ENCODE assay signal across 23 cellular contexts in genomic region chr2:176556383-176556782, GRCh38.
A peak's percentile ranks its signal among the peaks of the same experiment; 100 is the strongest.
DNase-seq lines count a peak whose midpoint lies in the region; ATAC-seq, FAIRE-seq and TF ChIP-seq lines count a peak whose summit lies in the region.
"Had no signal": no experiment of that assay in that cellular context is flagged by ENCODE, and none has a peak within 500 bp of the region (broad histone marks: within the 10 kb centered on the region; RNA-seq: fewer than 3 reads in every experiment).

No MANE protein-coding gene starts in this region.

- H3K4me3 ChIP-seq in LNCaP clone FGC (ENCODE audit: low read depth, low read length) (no peak overlapping the region), PC-3 (ENCODE audit: low read length) (no peak overlapping the region), small intestine (ENCODE audit: low read depth in 1 of 2, low read length in 2 of 2) (no peak overlapping the region)
- H3K4me3 ChIP-seq: BLaER1 had no signal

- peak; percentile 91 for DNase-seq in LNCaP clone FGC (ENCODE audit: low read depth)
- DNase-seq in PC-3, result no peak
- no peak for DNase-seq in left colon
- peak; percentile 12 for DNase-seq in small intestine
- DNase-seq in caudate nucleus (lab: John Stamatoyannopoulos, UW), result no peak
- DNase-seq in left ventricle myocardium superior, result no peak
- DNase-seq: 8988T; ACHN; BE2C; C1 segment of cervical spinal cord; CD4-positive, alpha-beta memory T cell; CD4-positive, CD25-positive, alpha-beta regulatory T cell; CD8-positive, alpha-beta memory T cell; COR-L47; DMS 273 treated with DMSO at 0.1 percent for 48 hours; DMS79 treated with DMSO at 0.1 percent for 48 hours; GF-D8 had no signal

- no peaks in the 10 kb centered on the region for H3K27me3 ChIP-seq in PC-3 (ENCODE audit: low read length)
- H3K27me3 ChIP-seq in small intestine (ENCODE audit: control insufficient read depth in 2 of 2, insufficient read depth in 2 of 2, low read length in 2 of 2), result peaks cover 3% of the 10 kb centered on the region in 2 donors
- H3K27me3 ChIP-seq: BE2C, BLaER1 had no signal

- no peaks in the 10 kb centered on the region for H4K20me1 ChIP-seq in PC-3 (ENCODE audit: low read length)
- H4K20me1 ChIP-seq: BLaER1 had no signal

- FAIRE-seq in small intestine (lab: Jason Lieb, UNC), result no peak
- FAIRE-seq: A204.1, G401.6, GM12891, GM19239 had no signal

- H3K27ac ChIP-seq in PC-3 (ENCODE audit: low read length), result no peak overlapping the region
- H3K27ac ChIP-seq in small intestine (ENCODE audit: low read depth in 1 of 2, low read length in 1 of 2), result no peak overlapping the region
- H3K27ac ChIP-seq in caudate nucleus (ENCODE audit: low read depth, low read length), result no peak overlapping the region
- H3K27ac ChIP-seq: BLaER1 had no signal

- H3K4me1 ChIP-seq in PC-3 (ENCODE audit: insufficient read depth, low read length), result peaks cover 32% of the 10 kb centered on the region
- peaks cover 0 to 3% of the 10 kb centered on the region in 2 donors for H3K4me1 ChIP-seq in small intestine (ENCODE audit: control insufficient read depth in 2 of 2, insufficient read depth in 1 of 2, low read depth in 1 of 2, low read length in 1 of 2)
- H3K4me1 ChIP-seq: BE2C, BLaER1 had no signal

- peak overlapping the region; percentile 73 for H3K4me2 ChIP-seq in PC-3 (ENCODE audit: low read length)
- H3K4me2 ChIP-seq: BLaER1 had no signal

- H3K79me2 ChIP-seq in PC-3 (ENCODE audit: low read length), result no peaks in the 10 kb centered on the region

- TF ChIP-seq CTCF in LNCaP clone FGC (IDR thresholded peaks at IDR 0.05; ENCODE audit: control insufficient read depth, extremely low read depth, insufficient read depth), result no peak
- no peak for TF ChIP-seq CTCF in PC-3 (conservative IDR thresholded peaks at IDR 0.05; ENCODE audit: low read depth, low read length)

- peaks cover 8% of the 10 kb centered on the region for H3F3A ChIP-seq in PC-3 (ENCODE audit: low read length, unreplicated experiment)

- intact Hi-C loops in PC-3 (cut with micrococcal nuclease), result loop anchor here (10.0 kb wide), 1 partner anchor 262 kb away; no protein-coding TSS in a partner anchor
- intact Hi-C loops in left colon (cut with DNase I, micrococcal nuclease), result loop anchor here (10.0 kb wide), 2 partner anchors 102 to 412 kb away; no protein-coding TSS in a partner anchor
- intact Hi-C loops in left ventricle myocardium superior (cut with micrococcal nuclease), result loop anchor here (10.0 kb wide), 1 partner anchor 102 kb away; no protein-coding TSS in a partner anchor

- POLR2A ChIA-PET in PC-3 (lab: Charles Lee; ENCODE audit: unreplicated experiment), result no interaction called here

- H2AFZ ChIP-seq in PC-3 (ENCODE audit: low read length), result peak overlapping the region; percentile 52; the same call in 1 of the 2 replicates

- no peak overlapping the region for H3K9ac ChIP-seq in PC-3 (ENCODE audit: low read length)
- H3K9ac ChIP-seq: BLaER1 had no signal

- WGBS in small intestine, 3 donors, result 8 to 42% (median 23%) methylated on average over 2 of the region's 2 CpGs

- H3K9me3 ChIP-seq in PC-3 (ENCODE audit: low read length) (no peaks in the 10 kb centered on the region), small intestine (ENCODE audit: control insufficient read depth, low read depth) (no peaks in the 10 kb centered on the region)
- H3K9me3 ChIP-seq: BE2C, BLaER1 had no signal

- no peaks in the 10 kb centered on the region for H3K9me2 ChIP-seq in PC-3 (replicated peaks; ENCODE audit: low read length)

- BruUV-seq in PC-3 (replicated peaks; lab: Mats Ljungman, UMichigan), result no TSS peak

- H3K36me3 ChIP-seq in PC-3 (ENCODE audit: low read depth, low read length) (no peaks in the 10 kb centered on the region), small intestine (ENCODE audit: control insufficient read depth in 2 of 2, insufficient read depth in 2 of 2, low read length in 2 of 2) (no peaks in the 10 kb centered on the region)
- H3K36me3 ChIP-seq: BE2C, BLaER1 had no signal

- CTCF ChIA-PET in PC-3 (lab: Charles Lee), result interaction anchor here (0.6 kb wide), 2 partner anchors 57 to 94 kb away, joined by 3 read pairs; no protein-coding TSS in a partner anchor

- ATAC-seq in PC-3 (no peak), left colon (peak; percentile 67), left ventricle myocardium superior (no peak), HG03342 (IDR thresholded peaks at IDR 0.05; ENCODE audit: unreplicated experiment) (no peak)

Comparison
In these comparisons a context has a peak if more than half of its experiments do, and no peak if none do; other contexts are left out.
1. DNase-seq: peak in LNCaP clone FGC (single experiment) and small intestine (single experiment); none in PC-3 (single experiment), left colon (0 of 2), caudate nucleus (0 of 61) and left ventricle myocardium superior (single experiment).